22 cellular contexts compared by ENCODE assay signal in genomic region chr17:73821665-73822064, GRCh38.
"Had no signal": no experiment of that assay in that cellular context is flagged by ENCODE, and none has a peak within 500 bp of the region (broad histone marks: within the 10 kb centered on the region; RNA-seq: fewer than 3 reads in every experiment).

No MANE protein-coding gene starts in this region.

- ATAC-seq: activated CD4-positive, CD25-positive, alpha-beta regulatory T cell treated with anti-CD3 and anti-CD28 coated beads, Interleukin-2, amount 50 U/mL, for 24 hours; body of pancreas; gastrocnemius medialis had no signal

- H3K4me3 Mint-ChIP-seq: activated naive CD8-positive, alpha-beta T cell treated with anti-CD3 and anti-CD28 coated beads for 36 hours; memory B cell had no signal

- H3K9me3 Mint-ChIP-seq: memory B cell had no signal

- H3K9me3 ChIP-seq: adrenal gland, body of pancreas, colonic mucosa, esophagus squamous epithelium, gastrocnemius medialis, right atrium auricular region, tibial nerve had no signal

- H3K4me1 ChIP-seq: adrenal gland, body of pancreas, colonic mucosa, gastrocnemius medialis, right atrium auricular region, tibial nerve had no signal

- H3K36me3 ChIP-seq: adrenal gland, cardiac muscle cell, colonic mucosa, esophagus squamous epithelium, gastrocnemius medialis, right atrium auricular region, tibial nerve had no signal

- DNase-seq: activated CD4-positive, alpha-beta T cell treated with anti-CD3 and anti-CD28 coated beads for 48 hours; activated CD4-positive, alpha-beta T cell treated with anti-CD3 and anti-CD28 coated beads, Interleukin-2, amount 50 U/mL, for 48 hours; activated CD8-positive, alpha-beta memory T cell treated with anti-CD3 and anti-CD28 coated beads for 24 hours; activated effector memory CD4-positive, alpha-beta T cell treated with Interleukin-2 at 50 U/mL for 16 hours; activated naive CD8-positive, alpha-beta T cell treated with anti-CD3 and anti-CD28 coated beads for 36 hours; aorta; cerebellar nuclear complex; effector CD8-positive, alpha-beta T cell; esophagus squamous epithelium; gastrocnemius medialis; stimulated activated CD4-positive, alpha-beta T cell treated with anti-CD3 and anti-CD28 coated beads, Interleukin-2, amount 100 ng/mL, for 48 hours; stimulated activated naive CD4-positive, alpha-beta T cell treated with Interleukin-2 at 50 U/mL for 16 hours had no signal

- H3K36me3 Mint-ChIP-seq: activated naive CD8-positive, alpha-beta T cell treated with anti-CD3 and anti-CD28 coated beads for 36 hours; memory B cell had no signal

- H3K27ac ChIP-seq: body of pancreas, cardiac muscle cell, colonic mucosa, epithelial cell of prostate, esophagus squamous epithelium, gastrocnemius medialis, right atrium auricular region, tibial nerve had no signal

- H3K4me1 Mint-ChIP-seq: memory B cell had no signal

- H3K27me3 ChIP-seq: adrenal gland, body of pancreas, cardiac muscle cell, colonic mucosa, right atrium auricular region had no signal

- H3K27ac Mint-ChIP-seq: activated naive CD4-positive, alpha-beta T cell treated with anti-CD3 and anti-CD28 coated beads for 36 hours; activated naive CD8-positive, alpha-beta T cell treated with anti-CD3 and anti-CD28 coated beads for 36 hours; memory B cell had no signal

- H3K4me3 ChIP-seq: adrenal gland, body of pancreas, cardiac muscle cell, colonic mucosa, esophagus squamous epithelium, gastrocnemius medialis, right atrium auricular region, tibial nerve had no signal
